13 cellular contexts compared by ENCODE assay signal in the genomic region with DNA sequence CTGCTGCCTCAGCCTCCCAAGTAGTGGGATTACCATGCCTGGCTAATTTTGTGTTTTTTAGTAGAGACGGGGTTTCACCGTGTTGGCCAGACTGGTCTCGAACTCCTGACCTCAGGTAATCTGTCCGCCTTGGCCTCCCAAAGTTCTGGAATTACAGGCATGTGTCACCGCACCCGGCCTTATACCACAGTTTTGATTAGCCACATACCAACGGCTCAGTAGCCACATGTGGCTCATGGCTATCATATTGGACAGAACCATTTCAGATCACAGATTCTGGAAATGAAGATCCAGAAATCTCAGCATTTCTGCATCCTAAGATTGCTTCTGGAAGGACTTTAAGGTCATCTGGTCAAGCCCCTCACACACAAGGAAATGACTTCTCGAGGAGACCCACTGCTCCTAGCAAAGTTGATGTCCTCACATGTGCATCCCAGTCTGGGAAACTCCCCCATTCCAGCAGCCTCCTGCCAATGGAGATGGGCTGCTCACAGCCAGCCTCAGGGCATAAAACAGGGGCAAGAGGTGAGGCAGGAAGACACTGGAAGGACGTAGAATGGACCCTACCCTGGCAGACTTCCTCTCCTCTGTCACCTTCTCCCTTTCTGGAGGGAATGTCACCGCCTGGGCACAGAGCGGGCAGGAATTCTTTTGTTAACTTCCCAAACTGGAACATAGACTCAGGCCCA.
"Had no signal": no experiment of that assay in that cellular context is flagged by ENCODE, and none has a peak within 500 bp of the region (broad histone marks: within the 10 kb centered on the region; RNA-seq: fewer than 3 reads in every experiment).

No MANE protein-coding gene starts in this region.

- H3K9me3 Mint-ChIP-seq: neural crest cell had no signal

- H3K79me2 ChIP-seq: parathyroid adenoma had no signal

- H3K4me3 Mint-ChIP-seq: activated naive CD8-positive, alpha-beta T cell treated with anti-CD3 and anti-CD28 coated beads, Interleukin-2, amount 10 ng/mL, durations not matched to agents 7 days and 5 days; activated T-helper 1 cell treated with anti-CD3 and anti-CD28 coated beads, Interleukin-12 subunit alpha, Interleukin-12 subunit beta, Interleukin-2, Interleukin-4 antibody, amounts not matched to agents 30 ng/mL and 10 ng/mL and 1 ng/mL, durations not matched to agents 14 hours and 24 hours and 36 hours; dendritic cell treated with granulocyte-macrophage colony-stimulating factor and Interleukin-4, amounts not matched to agents 40 ng/mL and 50 ng/mL, for 4 days; neural crest cell; T-helper 2 cell treated with Interferon-gamma antibody and Interleukin-4, amounts not matched to agents 5 μg/mL and 100 μg/mL, for 36 hours had no signal

- DNase-seq: activated CD4-positive, alpha-beta T cell treated with anti-CD3 and anti-CD28 coated beads, Interleukin-2, amount 50 U/mL, for 1 hour; activated naive CD8-positive, alpha-beta T cell treated with anti-CD3 and anti-CD28 coated beads, Interleukin-2, amount 10 ng/mL, durations not matched to agents 7 days and 5 days; anterior cingulate cortex; effector memory CD4-positive, alpha-beta T cell; foreskin melanocyte; stimulated activated CD4-positive, alpha-beta T cell treated with anti-CD3 and anti-CD28 coated beads, Interleukin-12 subunit alpha, Interleukin-12 subunit beta, amount 100 ng/mL, for 4 hours; stimulated activated CD4-positive, alpha-beta T cell treated with anti-CD3 and anti-CD28 coated beads, Interleukin-2, amount 100 ng/mL, for 24 hours had no signal

- H2AFZ ChIP-seq: parathyroid adenoma had no signal

- ATAC-seq: activated CD4-positive, CD25-positive, alpha-beta regulatory T cell treated with anti-CD3 and anti-CD28 coated beads, Interleukin-2, amount 50 U/mL, for 24 hours had no signal

- H3K27ac ChIP-seq: parathyroid adenoma had no signal

- H3K4me1 ChIP-seq: parathyroid adenoma had no signal

- H3K9ac ChIP-seq: parathyroid adenoma had no signal

- H3K27ac Mint-ChIP-seq: activated naive CD8-positive, alpha-beta T cell treated with anti-CD3 and anti-CD28 coated beads, Interleukin-2, amount 10 ng/mL, durations not matched to agents 7 days and 5 days; activated T-helper 1 cell treated with anti-CD3 and anti-CD28 coated beads, Interleukin-12 subunit alpha, Interleukin-12 subunit beta, Interleukin-2, Interleukin-4 antibody, amounts not matched to agents 30 ng/mL and 10 ng/mL and 1 ng/mL, durations not matched to agents 14 hours and 24 hours and 36 hours; dendritic cell treated with granulocyte-macrophage colony-stimulating factor and Interleukin-4, amounts not matched to agents 40 ng/mL and 50 ng/mL, for 4 days; T-helper 2 cell treated with Interferon-gamma antibody and Interleukin-4, amounts not matched to agents 5 μg/mL and 100 μg/mL, for 36 hours had no signal
